In the genomic region with DNA sequence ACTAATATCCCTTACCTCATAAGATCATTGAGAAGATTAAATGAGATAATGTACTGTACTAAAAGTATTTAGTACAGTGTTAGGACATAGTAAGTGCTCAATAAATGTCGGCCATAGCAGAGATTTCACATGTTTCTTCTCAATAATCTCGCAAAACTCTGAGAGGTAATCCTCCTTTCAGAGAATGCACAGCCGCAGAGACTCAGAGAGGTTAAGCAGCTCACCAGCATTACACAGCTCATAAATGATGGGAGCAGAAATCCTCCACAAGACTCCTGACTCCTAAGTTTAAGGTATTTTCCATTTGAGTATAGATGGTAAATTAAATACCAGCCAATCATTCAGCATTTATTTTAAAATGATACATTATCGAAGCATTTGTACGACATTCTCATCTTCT, we compare ENCODE assay signal across 20 cellular contexts. TPM values are rescaled to one million over a fixed set of nuclear protein-coding genes. Genes with fewer than 3 reads are reported as not detected.
DNase-seq lines count a peak whose midpoint lies in the region; ATAC-seq, FAIRE-seq and TF ChIP-seq lines count a peak whose summit lies in the region.
"Had no signal": no experiment of that assay in that cellular context is flagged by ENCODE, and none has a peak within 500 bp of the region (broad histone marks: within the 10 kb centered on the region; RNA-seq: fewer than 3 reads in every experiment).

No MANE protein-coding gene starts in this region.

- CTCF ChIA-PET in HepG2 (lab: Yijun Ruan, JAX; ENCODE audit: low intra/inter-chr PET ratio, low total read pairs) (interaction anchor here (1.8 kb wide), 1 partner anchor 233 kb away, joined by 11 read pairs; no protein-coding TSS in a partner anchor), PC-3 (lab: Charles Lee) (interaction anchor here (0.6 to 1.7 kb wide), 6 partner anchors 9 to 713 kb away, joined by 3 to 18 read pairs (median 4); no protein-coding TSS in a partner anchor), Caco-2 (lab: Charles Lee) (interaction anchor here (0.6 to 3.6 kb wide), 8 partner anchors 9 to 280 kb away, joined by 3 to 85 read pairs (median 6); a partner anchor contains a TSS)

- H3K79me1 ChIP-seq in mesenchymal stem cell (replicated peaks; ENCODE audit: low read length, poor library complexity, severe bottlenecking), result peaks cover 37% of the 10 kb centered on the region

- BruUV-seq in HepG2 (replicated peaks; lab: Mats Ljungman, UMichigan) (no TSS peak), PC-3 (replicated peaks; lab: Mats Ljungman, UMichigan) (no TSS peak), Caco-2 (replicated peaks; lab: Mats Ljungman, UMichigan) (no TSS peak)

- TF ChIP-seq EP300 in HepG2 (IDR thresholded peaks at IDR 0.05; ENCODE audit: low read depth in 2 of 2, low read length in 2 of 2) (no peak), HepG2 (CRISPR knock-in tag; IDR thresholded peaks at IDR 0.05; ENCODE audit: borderline replicate concordance) (no peak)

- H2BK5ac ChIP-seq in mesenchymal stem cell (ENCODE audit: low read depth, low read length, poor library complexity, severe bottlenecking), result no peak overlapping the region

- no peak overlapping the region for H3K14ac ChIP-seq in mesenchymal stem cell (ENCODE audit: low read length in 2 of 2)

- H3K4me3 ChIP-seq in HepG2 (replicated peaks in 1 of 3; ENCODE audit: insufficient read depth in 1 of 3, low read depth in 2 of 3, low read length in 3 of 3), result no peak overlapping the region
- no peak overlapping the region for H3K4me3 ChIP-seq in right lobe of liver
- no peak overlapping the region for H3K4me3 ChIP-seq in PC-3 (ENCODE audit: low read length)
- H3K4me3 ChIP-seq in mesenchymal stem cell (ENCODE audit: insufficient read depth in 1 of 2, low read depth in 1 of 2, low read length in 2 of 2), result no peak overlapping the region
- no peak overlapping the region for H3K4me3 ChIP-seq in Caco-2 (ENCODE audit: low read depth, low read length)
- H3K4me3 ChIP-seq: A549; BLaER1 treated with 17β-estradiol and CSF1 and Interleukin-3, amounts not matched to agents 10 nM and 100 nM; GM12878 had no signal

- DNase-seq in HepG2 (ENCODE audit: low spot score) (no peak), right lobe of liver (no peak), PC-3 (no peak), chondrocyte (ENCODE audit: low spot score) (no peak), mesenchymal stem cell (no peak), Caco-2 (no peak)
- no peak for DNase-seq in activated effector memory CD4-positive, alpha-beta T cell treated with anti-CD3 and anti-CD28 coated beads, Interleukin-2, amount 50 U/mL, for 16 hours
- DNase-seq in activated CD4-positive, alpha-beta T cell treated with anti-CD3 and anti-CD28 coated beads, Interleukin-2, amount 10 ng/mL, durations not matched to agents 24 days and 14 days, result no peak
- DNase-seq: CD4-positive, alpha-beta T cell; CD8-positive, alpha-beta T cell; DMS 273 treated with DMSO at 0.1 percent for 48 hours; DMS79; DND-41; EL; GDM1 had no signal

- H3K4me3 Mint-ChIP-seq in chondrocyte (ENCODE audit: unreplicated experiment) (no peak overlapping the region), Caco-2 (ENCODE audit: unreplicated experiment) (no peak overlapping the region)
- no peak overlapping the region for H3K4me3 Mint-ChIP-seq in activated CD4-positive, alpha-beta T cell treated with anti-CD3 and anti-CD28 coated beads, Interleukin-2, amount 10 ng/mL, durations not matched to agents 24 days and 14 days
- H3K4me3 Mint-ChIP-seq: B cell; CD4-positive, alpha-beta T cell; CD8-positive, alpha-beta T cell had no signal

- POLR2A ChIA-PET in HepG2 (lab: Yijun Ruan, JAX), result no interaction called here
- POLR2A ChIA-PET in PC-3 (lab: Charles Lee; ENCODE audit: unreplicated experiment), result interaction anchor here (0.6 kb wide), 1 partner anchor 12 kb away, joined by 5 read pairs; no protein-coding TSS in a partner anchor
- POLR2A ChIA-PET in Caco-2 (lab: Charles Lee), result interaction anchor here (1.0 kb wide), 1 partner anchor 142 kb away, joined by 6 read pairs; no protein-coding TSS in a partner anchor

- no peak overlapping the region for H4K8ac ChIP-seq in mesenchymal stem cell (ENCODE audit: low read length)

- H3K4ac ChIP-seq in mesenchymal stem cell (ENCODE audit: low read depth in 1 of 2, low read length in 2 of 2), result no peak overlapping the region

- H3F3A ChIP-seq in PC-3 (ENCODE audit: low read length, unreplicated experiment), result no peaks in the 10 kb centered on the region

- peaks cover 9% of the 10 kb centered on the region for H3K4me1 Mint-ChIP-seq in chondrocyte (ENCODE audit: low read depth)
- peaks cover 15% of the 10 kb centered on the region for H3K4me1 Mint-ChIP-seq in activated CD4-positive, alpha-beta T cell treated with anti-CD3 and anti-CD28 coated beads, Interleukin-2, amount 10 ng/mL, durations not matched to agents 24 days and 14 days
- peaks cover 19% of the 10 kb centered on the region for H3K4me1 Mint-ChIP-seq in Caco-2 (ENCODE audit: low read depth, unreplicated experiment)

- no peak for TF ChIP-seq RAD21 in HepG2 (CRISPR knock-in tag; IDR thresholded peaks at IDR 0.05)

- no peaks in the 10 kb centered on the region for H3K9me3 Mint-ChIP-seq in chondrocyte (ENCODE audit: low read depth)
- no peaks in the 10 kb centered on the region for H3K9me3 Mint-ChIP-seq in activated CD4-positive, alpha-beta T cell treated with anti-CD3 and anti-CD28 coated beads, Interleukin-2, amount 10 ng/mL, durations not matched to agents 24 days and 14 days
- no peaks in the 10 kb centered on the region for H3K9me3 Mint-ChIP-seq in Caco-2 (ENCODE audit: unreplicated experiment)
- H3K9me3 Mint-ChIP-seq: CD4-positive, alpha-beta T cell; CD8-positive, alpha-beta T cell had no signal

- 88% methylated on average over 5 of the region's 5 CpGs for WGBS in HepG2 (ENCODE audit: low lambda C conversion rate)
- WGBS in right lobe of liver (ENCODE audit: insufficient coverage, low coverage, low lambda C conversion rate, missing lambda C conversion rate), result 76% methylated on average over 5 of the region's 5 CpGs
- WGBS in mesenchymal stem cell, result 94% methylated on average over 2 of the region's 5 CpGs

- H3K9me3 ChIP-seq in HepG2 (ENCODE audit: low read length) (no peaks in the 10 kb centered on the region), right lobe of liver (no peaks in the 10 kb centered on the region), PC-3 (ENCODE audit: low read length) (no peaks in the 10 kb centered on the region), mesenchymal stem cell (ENCODE audit: control insufficient read depth, low read length) (no peaks in the 10 kb centered on the region), Caco-2 (no peaks in the 10 kb centered on the region)
- H3K9me3 ChIP-seq: A549; BLaER1 treated with 17β-estradiol and CSF1 and Interleukin-3, amounts not matched to agents 10 nM and 100 nM had no signal

- H2BK12ac ChIP-seq in mesenchymal stem cell (ENCODE audit: low read length in 2 of 2), result no peak overlapping the region

- intact Hi-C loops in HepG2 (cut with micrococcal nuclease; ENCODE audit: unreplicated experiment) (loop anchor here (10.0 kb wide), 1 partner anchor 143 kb away; no protein-coding TSS in a partner anchor), right lobe of liver (cut with DNase I) (loop anchor here in 1 of 2 donors (10.0 kb wide), 1 partner anchor 233 kb away; no protein-coding TSS in a partner anchor), PC-3 (cut with micrococcal nuclease) (loop anchor here (1.0 kb wide), 1 partner anchor 233 kb away; no protein-coding TSS in a partner anchor), Caco-2 (cut with micrococcal nuclease; ENCODE audit: unreplicated experiment) (loop anchor here (10.0 kb wide), 1 partner anchor 553 kb away; a partner anchor contains a TSS)
- intact Hi-C loops in activated CD4-positive, alpha-beta T cell treated with anti-CD3 and anti-CD28 coated beads, Interleukin-2, amount 10 ng/mL, durations not matched to agents 24 days and 14 days (cut with micrococcal nuclease), result loop anchor here (1.0 to 5.0 kb wide), 2 partner anchors 130 to 233 kb away; a partner anchor contains a TSS

- H3K9ac ChIP-seq in HepG2 (ENCODE audit: insufficient read depth, low read depth, low read length) (no peak overlapping the region), PC-3 (ENCODE audit: low read length) (no peak overlapping the region), mesenchymal stem cell (ENCODE audit: low read length) (peak overlapping the region; percentile 4)
- H3K9ac ChIP-seq: BLaER1 treated with 17β-estradiol and CSF1 and Interleukin-3, amounts not matched to agents 10 nM and 100 nM had no signal

- H3K27me3 ChIP-seq in HepG2 (ENCODE audit: control insufficient read depth in 1 of 2, insufficient read depth in 2 of 2, low read length in 2 of 2) (no peaks in the 10 kb centered on the region), right lobe of liver (no peaks in the 10 kb centered on the region), PC-3 (ENCODE audit: low read length) (no peaks in the 10 kb centered on the region), mesenchymal stem cell (ENCODE audit: control insufficient read depth in 1 of 2, insufficient read depth in 1 of 2, low read length in 2 of 2) (no peaks in the 10 kb centered on the region), Caco-2 (replicated peaks; ENCODE audit: control insufficient read depth, insufficient read depth, low read length) (no peaks in the 10 kb centered on the region)
- H3K27me3 ChIP-seq: BLaER1 treated with 17β-estradiol and CSF1 and Interleukin-3, amounts not matched to agents 10 nM and 100 nM had no signal

- H3K79me2 ChIP-seq in HepG2 (ENCODE audit: insufficient read depth, low read length), result peaks cover 9% of the 10 kb centered on the region
- H3K79me2 ChIP-seq in PC-3 (ENCODE audit: low read length), result no peaks in the 10 kb centered on the region

- H3K27me3 Mint-ChIP-seq in chondrocyte (ENCODE audit: low read depth) (no peaks in the 10 kb centered on the region), Caco-2 (ENCODE audit: insufficient read depth, unreplicated experiment) (no peaks in the 10 kb centered on the region)
- H3K27me3 Mint-ChIP-seq in activated CD4-positive, alpha-beta T cell treated with anti-CD3 and anti-CD28 coated beads, Interleukin-2, amount 10 ng/mL, durations not matched to agents 24 days and 14 days, result no peaks in the 10 kb centered on the region
- H3K27me3 Mint-ChIP-seq: B cell had no signal

- H3K27ac Mint-ChIP-seq in chondrocyte (ENCODE audit: unreplicated experiment) (peak overlapping the region; percentile 36), Caco-2 (ENCODE audit: unreplicated experiment) (no peak overlapping the region)
- H3K27ac Mint-ChIP-seq in activated CD4-positive, alpha-beta T cell treated with anti-CD3 and anti-CD28 coated beads, Interleukin-2, amount 10 ng/mL, durations not matched to agents 24 days and 14 days, result no peak overlapping the region
- H3K27ac Mint-ChIP-seq: B cell; CD4-positive, alpha-beta T cell; CD8-positive, alpha-beta T cell had no signal

- H2AFZ ChIP-seq in HepG2 (ENCODE audit: low read length), result no peak overlapping the region
- H2AFZ ChIP-seq in PC-3 (ENCODE audit: low read length), result no peak overlapping the region
- H2AFZ ChIP-seq in mesenchymal stem cell (ENCODE audit: low read depth, low read length), result no peak overlapping the region

- no peaks in the 10 kb centered on the region for H3K9me2 ChIP-seq in PC-3 (replicated peaks; ENCODE audit: low read length)

- no peak overlapping the region for H3K4me2 ChIP-seq in HepG2 (ENCODE audit: low read depth, low read length)
- H3K4me2 ChIP-seq in PC-3 (ENCODE audit: low read length), result no peak overlapping the region
- H3K4me2 ChIP-seq in mesenchymal stem cell (ENCODE audit: low read length, poor library complexity, severe bottlenecking), result no peak overlapping the region
- H3K4me2 ChIP-seq: A549; BLaER1 treated with 17β-estradiol and CSF1 and Interleukin-3, amounts not matched to agents 10 nM and 100 nM had no signal

- H4K20me1 ChIP-seq in HepG2 (ENCODE audit: insufficient read depth, low read length), result no peaks in the 10 kb centered on the region
- H4K20me1 ChIP-seq in PC-3 (ENCODE audit: low read length), result no peaks in the 10 kb centered on the region
- H4K20me1 ChIP-seq: BLaER1 treated with 17β-estradiol and CSF1 and Interleukin-3, amounts not matched to agents 10 nM and 100 nM had no signal

- H3K36me3 ChIP-seq in HepG2 (replicated peaks in 1 of 2; ENCODE audit: control insufficient read depth in 1 of 2, insufficient read depth in 2 of 2, low read length in 2 of 2) (peaks cover 16 to 36% of the 10 kb centered on the region in 2 experiments), right lobe of liver (peaks cover 0 to 27% (median 3%) of the 10 kb centered on the region in 4 donors), PC-3 (ENCODE audit: low read depth, low read length) (no peaks in the 10 kb centered on the region), mesenchymal stem cell (ENCODE audit: control insufficient read depth in 1 of 2, insufficient read depth in 2 of 2, low read depth in 1 of 2, low read length in 2 of 2) (peaks cover 19 to 91% of the 10 kb centered on the region in 2 experiments), Caco-2 (ENCODE audit: control insufficient read depth, insufficient read depth, low read length) (no peaks in the 10 kb centered on the region)

- H4K91ac ChIP-seq in mesenchymal stem cell (ENCODE audit: low read length), result no peak overlapping the region

- TF ChIP-seq POLR2A in HepG2 (IDR thresholded peaks at IDR 0.05; ENCODE audit: insufficient read depth in 1 of 2, low read depth in 2 of 2, low read length in 2 of 2) (no peak), right lobe of liver (IDR thresholded peaks at IDR 0.05) (no peak)

- TF ChIP-seq CTCF in HepG2 (CRISPR knock-in tag; IDR thresholded peaks at IDR 0.05), result no peak
- no peak for TF ChIP-seq CTCF in right lobe of liver (IDR thresholded peaks at IDR 0.05)
- TF ChIP-seq CTCF in PC-3 (conservative IDR thresholded peaks at IDR 0.05; ENCODE audit: low read depth, low read length), result no peak
- no peak for TF ChIP-seq CTCF in chondrocyte (IDR thresholded peaks at IDR 0.05)
- TF ChIP-seq CTCF in Caco-2 (IDR thresholded peaks at IDR 0.05; ENCODE audit: insufficient read depth in 1 of 2, low read depth in 1 of 2, low read length in 1 of 2, severe bottlenecking in 1 of 2, unreplicated experiment in 1 of 2), result no peak

- FAIRE-seq in HepG2 (lab: Jason Lieb, UNC), result no peak
- FAIRE-seq: A549 had no signal

- H2BK15ac ChIP-seq in mesenchymal stem cell (ENCODE audit: low read depth, poor library complexity, severe bottlenecking), result no peak overlapping the region

- H3K36me3 Mint-ChIP-seq in chondrocyte (ENCODE audit: low read depth) (peaks cover 36% of the 10 kb centered on the region), Caco-2 (ENCODE audit: insufficient read depth, unreplicated experiment) (peaks cover 4% of the 10 kb centered on the region)
- no peaks in the 10 kb centered on the region for H3K36me3 Mint-ChIP-seq in activated CD4-positive, alpha-beta T cell treated with anti-CD3 and anti-CD28 coated beads, Interleukin-2, amount 10 ng/mL, durations not matched to agents 24 days and 14 days (ENCODE audit: low read depth)
- H3K36me3 Mint-ChIP-seq: CD8-positive, alpha-beta T cell had no signal

- in situ Hi-C loops in HepG2 (cut with HindIII; ENCODE audit: extremely low pct_ligation_motif_present, low pct_unique_long_range_greater_than_20kb), result loop anchor here (5.0 kb wide), 1 partner anchor 235 kb away; no protein-coding TSS in a partner anchor

- H3K27ac ChIP-seq in HepG2 (ENCODE audit: extremely low read length, insufficient read depth, low read length) (no peak overlapping the region), right lobe of liver (no peak overlapping the region), PC-3 (ENCODE audit: low read length) (no peak overlapping the region), mesenchymal stem cell (ENCODE audit: low read length, poor library complexity, severe bottlenecking) (no peak overlapping the region)
- H3K27ac ChIP-seq: A549; BLaER1 treated with 17β-estradiol and CSF1 and Interleukin-3, amounts not matched to agents 10 nM and 100 nM; C4-2B had no signal

- H2BK120ac ChIP-seq in mesenchymal stem cell (ENCODE audit: low read depth, low read length), result no peak overlapping the region

- H3K4me1 ChIP-seq in HepG2 (ENCODE audit: insufficient read depth, low read length) (peaks cover 43% of the 10 kb centered on the region), right lobe of liver (peaks cover 0 to 41% (median 20%) of the 10 kb centered on the region in 4 donors), PC-3 (ENCODE audit: insufficient read depth, low read length) (no peaks in the 10 kb centered on the region), mesenchymal stem cell (ENCODE audit: control insufficient read depth, insufficient read depth, low read depth, low read length) (peaks cover 2% of the 10 kb centered on the region), Caco-2 (peaks cover 38% of the 10 kb centered on the region)

- ATAC-seq in HepG2 (no peak), right lobe of liver (no peak), PC-3 (0 out of 2 replicates have a peak, but pooled peaks have one; percentile 13)

- no peak overlapping the region for H3K23ac ChIP-seq in mesenchymal stem cell (ENCODE audit: low read length in 2 of 2)

- H2AK5ac ChIP-seq in mesenchymal stem cell (ENCODE audit: low read length, severe bottlenecking), result no peak overlapping the region

- no peak overlapping the region for H3K18ac ChIP-seq in mesenchymal stem cell (ENCODE audit: low read depth in 1 of 2, low read length in 2 of 2)

RNA-seq across cellular contexts. Expression of a gene that starts 34.6 kb away (rescaled TPM):
- 61.0 and 87.0 TPM in 2 replicates for total RNA-seq in HepG2 (2016; rRNA removed; fragmentation: Illumina TruSeq; extraction: Trizol)
- total RNA-seq in HepG2 (2016; cell fraction: cytosol; rRNA removed; fragmentation: Illumina TruSeq; extraction: Trizol; ENCODE audit: low read depth), result 8.9 and 9.7 TPM in 2 replicates
- 59.7 and 78.6 TPM in 2 replicates for total RNA-seq in HepG2 (2016; cell fraction: insoluble cytoplasmic fraction; rRNA removed; fragmentation: Illumina TruSeq; extraction: Trizol)
- total RNA-seq in HepG2 (2016; cell fraction: membrane; rRNA removed; fragmentation: Illumina TruSeq; extraction: Trizol), result 27.8 and 30.9 TPM in 2 replicates
- 36.3 and 40.0 TPM in 2 replicates for total RNA-seq in HepG2 (2016; cell fraction: nucleus; rRNA removed; fragmentation: Illumina TruSeq; extraction: Trizol)
- 70.4 and 76.9 TPM in 2 replicates for polyA plus RNA-seq in HepG2 (2011; rRNA removed)
- 80.2 and 86.3 TPM in 2 replicates for polyA plus RNA-seq in HepG2 (2011; cell fraction: cytosol; rRNA removed)
- 71.8 and 99.8 TPM in 2 replicates for polyA plus RNA-seq in HepG2 (2011; cell fraction: nucleus; rRNA removed)
- 46.7 and 54.6 TPM in 2 replicates for polyA plus RNA-seq in HepG2 (2012)
- polyA plus RNA-seq in HepG2 (2016; cell fraction: cytosol; fragmentation: Illumina TruSeq; extraction: Trizol; ENCODE audit: low read depth), result 6.6 and 8.5 TPM in 2 replicates
- polyA plus RNA-seq in HepG2 (2016; cell fraction: insoluble cytoplasmic fraction; fragmentation: Illumina TruSeq; extraction: Trizol; ENCODE audit: low read depth), result 47.8 and 57.1 TPM in 2 replicates
- polyA plus RNA-seq in HepG2 (2016; cell fraction: membrane; fragmentation: Illumina TruSeq; extraction: Trizol; ENCODE audit: low read depth), result 14.4 and 15.0 TPM in 2 replicates
- 39.6 and 49.5 TPM in 2 replicates for polyA plus RNA-seq in HepG2 (2016; cell fraction: nucleus; fragmentation: Illumina TruSeq; extraction: Trizol; ENCODE audit: insufficient read depth, low read depth)
- polyA minus RNA-seq in HepG2 (2011; rRNA and poly(A)+ RNA removed; ENCODE audit: low replicate concordance), result 28.7 and 145 TPM in 2 replicates
- polyA minus RNA-seq in HepG2 (2011; cell fraction: cytosol; rRNA and poly(A)+ RNA removed), result 64.1 and 82.7 TPM in 2 replicates
- polyA minus RNA-seq in HepG2 (2011; cell fraction: nucleus; rRNA and poly(A)+ RNA removed), result 115 and 140 TPM in 2 replicates
- 10 to 100 TPM; 55.3 to 88.9 (median 69.4) TPM for total RNA-seq in right lobe of liver
- 21.5 and 25.0 TPM in 2 replicates for total RNA-seq in PC-3 (2014; rRNA removed)
- total RNA-seq in chondrocyte, result 223 to 245 TPM (median 230 TPM) in 3 replicates
- 166 TPM for polyA plus RNA-seq in mesenchymal stem cell (2013, experiment 1 of 2)
- polyA plus RNA-seq in mesenchymal stem cell (2013, experiment 2 of 2), result 170 TPM
- 0.23 and 0.66 TPM in 2 replicates for total RNA-seq in activated CD4-positive, alpha-beta T cell treated with anti-CD3 and anti-CD28 coated beads, Interleukin-2, amount 10 ng/mL, durations not matched to agents 24 days and 14 days
- 20.8 and 21.7 TPM in 2 replicates for total RNA-seq in Caco-2 (2022)
- total RNA-seq: CD4-positive, alpha-beta T cell; CD8-positive, alpha-beta T cell had no signal

RNA-seq across cellular contexts. Expression of a gene that starts 45.6 kb away (rescaled TPM):
- total RNA-seq in HepG2 (2016; rRNA removed; fragmentation: Illumina TruSeq; extraction: Trizol) (0.52 and 0.71 TPM in 2 replicates), right lobe of liver (1 to 10 TPM; 1.2 to 3.4 (median 2.4) TPM), PC-3 (2014; rRNA removed) (0.92 and 1.2 TPM in 2 replicates), chondrocyte (2.0 to 2.9 TPM (median 2.6 TPM) in 3 replicates), Caco-2 (2022) (not detected in 2 replicates)
- 0.40 and 0.62 TPM in 2 replicates for total RNA-seq in HepG2 (2016; cell fraction: cytosol; rRNA removed; fragmentation: Illumina TruSeq; extraction: Trizol; ENCODE audit: low read depth)
- total RNA-seq in HepG2 (2016; cell fraction: insoluble cytoplasmic fraction; rRNA removed; fragmentation: Illumina TruSeq; extraction: Trizol), result 0.31 and 0.54 TPM in 2 replicates
- 1.0 and 1.2 TPM in 2 replicates for total RNA-seq in HepG2 (2016; cell fraction: membrane; rRNA removed; fragmentation: Illumina TruSeq; extraction: Trizol)
- total RNA-seq in HepG2 (2016; cell fraction: nucleus; rRNA removed; fragmentation: Illumina TruSeq; extraction: Trizol), result 0.71 and 0.72 TPM in 2 replicates
- polyA plus RNA-seq in HepG2 (2011; rRNA removed), result 0.18 and 0.33 TPM in 2 replicates
- 0.05 and 0.12 TPM in 2 replicates for polyA plus RNA-seq in HepG2 (2011; cell fraction: cytosol; rRNA removed)
- 0.19 and 0.23 TPM in 2 replicates for polyA plus RNA-seq in HepG2 (2011; cell fraction: nucleus; rRNA removed)
- polyA plus RNA-seq in HepG2 (2012), result 0.12 and 0.39 TPM in 2 replicates
- 0.02 TPM in 1 of 2 replicates, not detected in the other for polyA plus RNA-seq in HepG2 (2016; cell fraction: cytosol; fragmentation: Illumina TruSeq; extraction: Trizol; ENCODE audit: low read depth)
- 0.17 and 0.19 TPM in 2 replicates for polyA plus RNA-seq in HepG2 (2016; cell fraction: insoluble cytoplasmic fraction; fragmentation: Illumina TruSeq; extraction: Trizol; ENCODE audit: low read depth)
- polyA plus RNA-seq in HepG2 (2016; cell fraction: membrane; fragmentation: Illumina TruSeq; extraction: Trizol; ENCODE audit: low read depth), result 0.03 and 0.06 TPM in 2 replicates
- 0.61 and 0.71 TPM in 2 replicates for polyA plus RNA-seq in HepG2 (2016; cell fraction: nucleus; fragmentation: Illumina TruSeq; extraction: Trizol; ENCODE audit: insufficient read depth, low read depth)
- 0.20 and 7.2 TPM in 2 replicates for polyA minus RNA-seq in HepG2 (2011; rRNA and poly(A)+ RNA removed; ENCODE audit: low replicate concordance)
- 0.26 and 0.59 TPM in 2 replicates for polyA minus RNA-seq in HepG2 (2011; cell fraction: cytosol; rRNA and poly(A)+ RNA removed)
- polyA minus RNA-seq in HepG2 (2011; cell fraction: nucleus; rRNA and poly(A)+ RNA removed), result 0.62 and 0.90 TPM in 2 replicates
- 3.4 TPM for polyA plus RNA-seq in mesenchymal stem cell (2013, experiment 1 of 2)
- 3.2 TPM for polyA plus RNA-seq in mesenchymal stem cell (2013, experiment 2 of 2)
- total RNA-seq in activated CD4-positive, alpha-beta T cell treated with anti-CD3 and anti-CD28 coated beads, Interleukin-2, amount 10 ng/mL, durations not matched to agents 24 days and 14 days, result 0.88 and 1.1 TPM in 2 replicates
